In genomic region chr1:70979313-70979712, GRCh38 we compare ENCODE assay signal across 29 cellular contexts.
"Had no signal": no experiment of that assay in that cellular context is flagged by ENCODE, and none has a peak within 500 bp of the region (broad histone marks: within the 10 kb centered on the region; RNA-seq: fewer than 3 reads in every experiment).

No MANE protein-coding gene starts in this region.

- H3K4me3 Mint-ChIP-seq: activated CD4-positive, alpha-beta memory T cell treated with anti-CD3 and anti-CD28 coated beads, Interleukin-2, amount 10 ng/mL, durations not matched to agents 7 days and 5 days; activated CD4-positive, alpha-beta T cell treated with anti-CD3 and anti-CD28 coated beads, Interleukin-2, amount 10 ng/mL, durations not matched to agents 24 days and 14 days; activated naive CD4-positive, alpha-beta T cell treated with anti-CD3 and anti-CD28 coated beads, Interleukin-2, amount 10 ng/mL, durations not matched to agents 7 days and 5 days; activated naive CD8-positive, alpha-beta T cell treated with anti-CD3 and anti-CD28 coated beads, Interleukin-2, amount 50 U/mL, for 24 hours; brain; immature natural killer cell; naive thymus-derived CD4-positive, alpha-beta T cell; neural crest cell; stimulated activated memory B cell treated with anti-CD40 and anti-IgM and Interleukin-4, amounts not matched to agents 10 μg/mL and 1 μg/mL and 100 μg/mL, for 72 hours had no signal

- H3K9me3 Mint-ChIP-seq: activated CD4-positive, alpha-beta memory T cell treated with anti-CD3 and anti-CD28 coated beads, Interleukin-2, amount 10 ng/mL, durations not matched to agents 7 days and 5 days; activated CD4-positive, alpha-beta T cell treated with anti-CD3 and anti-CD28 coated beads, Interleukin-2, amount 10 ng/mL, durations not matched to agents 24 days and 14 days; activated naive CD4-positive, alpha-beta T cell treated with anti-CD3 and anti-CD28 coated beads, Interleukin-2, amount 10 ng/mL, durations not matched to agents 7 days and 5 days; activated naive CD8-positive, alpha-beta T cell treated with anti-CD3 and anti-CD28 coated beads, Interleukin-2, amount 50 U/mL, for 24 hours; brain; neural crest cell; stimulated activated memory B cell treated with anti-CD40 and anti-IgM and Interleukin-4, amounts not matched to agents 10 μg/mL and 1 μg/mL and 100 μg/mL, for 72 hours had no signal

- H3K4me3 ChIP-seq: hepatocyte, left lung, lung, smooth muscle cell, stomach, suprapubic skin, transverse colon, uterus had no signal

- H3K79me2 ChIP-seq: hepatocyte had no signal

- H3K4me1 ChIP-seq: suprapubic skin, uterus had no signal

- H3K27me3 ChIP-seq: hepatocyte, left lung, stomach, suprapubic skin, transverse colon, uterus had no signal

- H3K36me3 Mint-ChIP-seq: activated naive CD4-positive, alpha-beta T cell treated with anti-CD3 and anti-CD28 coated beads, Interleukin-2, amount 10 ng/mL, durations not matched to agents 7 days and 5 days; brain; immature natural killer cell; naive thymus-derived CD4-positive, alpha-beta T cell; stimulated activated memory B cell treated with anti-CD40 and anti-IgM and Interleukin-4, amounts not matched to agents 10 μg/mL and 1 μg/mL and 100 μg/mL, for 72 hours had no signal

- ATAC-seq: activated CD4-positive, CD25-positive, alpha-beta regulatory T cell treated with anti-CD3 and anti-CD28 coated beads, Interleukin-2, amount 50 U/mL, for 24 hours; activated naive CD8-positive, alpha-beta T cell treated with anti-CD3 and anti-CD28 coated beads, Interleukin-2, amount 50 U/mL, for 24 hours; esophagus mucosa; sciatic nerve; stimulated activated memory B cell treated with anti-CD40 and anti-IgM and Interleukin-4, amounts not matched to agents 10 μg/mL and 1 μg/mL and 100 μg/mL, for 72 hours had no signal

- H3K9me3 ChIP-seq: left lung, stomach, suprapubic skin, transverse colon, uterus had no signal

- H3K4me1 Mint-ChIP-seq: activated CD4-positive, alpha-beta memory T cell treated with anti-CD3 and anti-CD28 coated beads, Interleukin-2, amount 10 ng/mL, durations not matched to agents 7 days and 5 days; activated CD4-positive, alpha-beta T cell treated with anti-CD3 and anti-CD28 coated beads, Interleukin-2, amount 10 ng/mL, durations not matched to agents 24 days and 14 days; activated naive CD4-positive, alpha-beta T cell treated with anti-CD3 and anti-CD28 coated beads, Interleukin-2, amount 10 ng/mL, durations not matched to agents 7 days and 5 days; activated naive CD8-positive, alpha-beta T cell treated with anti-CD3 and anti-CD28 coated beads, Interleukin-2, amount 50 U/mL, for 24 hours; immature natural killer cell; neural crest cell had no signal

- H3K27ac Mint-ChIP-seq: activated CD4-positive, alpha-beta memory T cell treated with anti-CD3 and anti-CD28 coated beads, Interleukin-2, amount 10 ng/mL, durations not matched to agents 7 days and 5 days; activated CD4-positive, alpha-beta T cell treated with anti-CD3 and anti-CD28 coated beads, Interleukin-2, amount 10 ng/mL, durations not matched to agents 24 days and 14 days; activated naive CD4-positive, alpha-beta T cell treated with anti-CD3 and anti-CD28 coated beads, Interleukin-2, amount 10 ng/mL, durations not matched to agents 7 days and 5 days; activated naive CD8-positive, alpha-beta T cell treated with anti-CD3 and anti-CD28 coated beads, Interleukin-2, amount 50 U/mL, for 24 hours; brain; immature natural killer cell; stimulated activated memory B cell treated with anti-CD40 and anti-IgM and Interleukin-4, amounts not matched to agents 10 μg/mL and 1 μg/mL and 100 μg/mL, for 72 hours had no signal

- H3K36me3 ChIP-seq: left lung, stomach, suprapubic skin, transverse colon, uterus had no signal

- H3K4me2 ChIP-seq: hepatocyte, smooth muscle cell had no signal

- H2AFZ ChIP-seq: hepatocyte had no signal

- DNase-seq: activated CD4-positive, alpha-beta memory T cell treated with anti-CD3 and anti-CD28 coated beads, Interleukin-2, amount 10 ng/mL, durations not matched to agents 7 days and 5 days; activated CD4-positive, alpha-beta T cell treated with anti-CD3 and anti-CD28 coated beads, Interleukin-2, amount 10 ng/mL, durations not matched to agents 24 days and 14 days; activated effector memory CD4-positive, alpha-beta T cell treated with anti-CD3 and anti-CD28 coated beads, Interleukin-2, amount 50 U/mL, for 16 hours; activated naive CD4-positive, alpha-beta T cell treated with anti-CD3 and anti-CD28 coated beads, Interleukin-2, amount 10 ng/mL, durations not matched to agents 7 days and 5 days; activated naive CD8-positive, alpha-beta T cell treated with anti-CD3 and anti-CD28 coated beads, Interleukin-2, amount 50 U/mL, for 24 hours; effector CD4-positive, alpha-beta T cell; foreskin melanocyte; immature natural killer cell; kidney glomerular epithelial cell; left lung; naive thymus-derived CD4-positive, alpha-beta T cell; occipital lobe; posterior cingulate gyrus; stimulated activated CD4-positive, alpha-beta T cell treated with anti-CD3 and anti-CD28 coated beads, Interleukin-15, amount 100 ng/mL, for 24 hours; stomach; T1000; transverse colon; uterus had no signal

- H3K27ac ChIP-seq: hepatocyte, left lung, suprapubic skin, transverse colon, VCaP had no signal
